15 cellular contexts compared by ENCODE assay signal in the genomic region with DNA sequence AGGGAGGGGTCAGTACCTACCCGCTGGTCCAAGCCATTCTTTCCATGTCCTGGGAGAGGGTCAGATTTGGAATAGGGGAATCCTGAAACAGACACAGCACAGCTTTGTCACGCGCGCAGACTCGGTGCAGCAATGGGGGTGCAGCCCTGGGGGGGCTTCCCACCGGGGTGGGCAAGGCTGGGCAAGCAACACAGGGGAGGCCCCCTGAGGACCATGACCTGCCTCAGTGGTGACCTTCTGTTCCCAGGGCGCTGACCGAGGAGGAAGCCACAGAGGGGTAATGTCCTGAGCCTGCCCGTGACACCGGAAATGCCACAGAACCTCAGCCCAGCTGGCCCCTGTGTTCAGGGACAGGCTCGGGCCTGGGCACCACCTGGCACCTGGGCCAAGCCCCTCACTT.
"Had no signal": no experiment of that assay in that cellular context is flagged by ENCODE, and none has a peak within 500 bp of the region (broad histone marks: within the 10 kb centered on the region; RNA-seq: fewer than 3 reads in every experiment).

No MANE protein-coding gene starts in this region.

- H3K27me3 Mint-ChIP-seq: dendritic cell treated with granulocyte-macrophage colony-stimulating factor and Interleukin-4, amounts not matched to agents 40 ng/mL and 50 ng/mL, for 4 days; effector memory CD8-positive, alpha-beta T cell; memory B cell had no signal

- H3K36me3 ChIP-seq: cardiac muscle cell, esophagus squamous epithelium, lower lobe of right lung, right atrium auricular region had no signal

- H3K9me3 Mint-ChIP-seq: dendritic cell treated with granulocyte-macrophage colony-stimulating factor and Interleukin-4, amounts not matched to agents 40 ng/mL and 50 ng/mL, for 4 days; effector memory CD8-positive, alpha-beta T cell had no signal

- H3K4me3 Mint-ChIP-seq: dendritic cell treated with granulocyte-macrophage colony-stimulating factor and Interleukin-4, amounts not matched to agents 40 ng/mL and 50 ng/mL, for 4 days; effector memory CD8-positive, alpha-beta T cell; immature natural killer cell; memory B cell; mesothelial cell of epicardium; nephron had no signal

- H3K4me1 Mint-ChIP-seq: immature natural killer cell, memory B cell, mesothelial cell of epicardium, nephron had no signal

- H3K4me3 ChIP-seq: cardiac muscle cell, esophagus squamous epithelium, lower lobe of right lung, right atrium auricular region had no signal

- H3K9me3 ChIP-seq: esophagus squamous epithelium, right atrium auricular region had no signal

- ATAC-seq: effector memory CD8-positive, alpha-beta T cell; lower lobe of right lung had no signal

- DNase-seq: effector memory CD8-positive, alpha-beta T cell; esophagus squamous epithelium; foreskin fibroblast; immature natural killer cell; lower lobe of right lung; small intestine; stimulated activated CD4-positive, alpha-beta T cell treated with anti-CD3 and anti-CD28 coated beads, Interleukin-12 subunit alpha, Interleukin-12 subunit beta, amount 100 ng/mL, for 4 hours; trophoblast cell had no signal

- H3K4me1 ChIP-seq: esophagus squamous epithelium, lower lobe of right lung, right atrium auricular region had no signal

- H3K27ac Mint-ChIP-seq: dendritic cell treated with granulocyte-macrophage colony-stimulating factor and Interleukin-4, amounts not matched to agents 40 ng/mL and 50 ng/mL, for 4 days; effector memory CD8-positive, alpha-beta T cell; immature natural killer cell; memory B cell; mesothelial cell of epicardium; nephron had no signal

- H3K27me3 ChIP-seq: cardiac muscle cell, esophagus squamous epithelium, right atrium auricular region had no signal

- H3K27ac ChIP-seq: cardiac muscle cell, epithelial cell of prostate, esophagus squamous epithelium, lower lobe of right lung, right atrium auricular region had no signal
